ENCODE assay signal across 16 cellular contexts in genomic region chr1:197284325-197284724, GRCh38. TPM values are rescaled to one million over a fixed set of nuclear protein-coding genes. Genes with fewer than 3 reads are reported as not detected.
A peak's percentile ranks its signal among the peaks of the same experiment; 100 is the strongest.
DNase-seq lines count a peak whose midpoint lies in the region; ATAC-seq and TF ChIP-seq lines count a peak whose summit lies in the region.
"Had no signal": no experiment of that assay in that cellular context is flagged by ENCODE, and none has a peak within 500 bp of the region (broad histone marks: within the 10 kb centered on the region; RNA-seq: fewer than 3 reads in every experiment).

No MANE protein-coding gene starts in this region.

- no peak overlapping the region for H3K4me3 ChIP-seq in heart left ventricle

- TF ChIP-seq CTCF in heart left ventricle (IDR thresholded peaks at IDR 0.05): no peak

- no peak for TF ChIP-seq POLR2A in heart left ventricle (IDR thresholded peaks at IDR 0.05)

- H3K4me1 ChIP-seq in heart left ventricle: no peaks in the 10 kb centered on the region

- no peak overlapping the region for H3K27ac ChIP-seq in heart left ventricle
- H3K27ac ChIP-seq: C4-2B had no signal

- H3K27me3 ChIP-seq in heart left ventricle: no peaks in the 10 kb centered on the region
- H3K27me3 ChIP-seq: BE2C had no signal

- WGBS in heart left ventricle, 4 donors: 75 to 88% (median 82%) methylated on average over 3 of the region's 3 CpGs

- intact Hi-C loops in heart left ventricle (cut with DNase I): no loop called here

- H3K36me3 ChIP-seq in heart left ventricle: no peaks in the 10 kb centered on the region
- H3K36me3 ChIP-seq: BE2C had no signal

- ATAC-seq in SK-N-SH treated with all-trans-retinoic acid at 6 μM for 48 hours (no peak), HG03571 (IDR thresholded peaks at IDR 0.05; ENCODE audit: unreplicated experiment) (no peak), GM21825 (IDR thresholded peaks at IDR 0.05; ENCODE audit: unreplicated experiment) (no peak), heart left ventricle (no peak)

- DNase-seq in NCI-H82 treated with DMSO at 0.1 percent for 48 hours (lab: John Stamatoyannopoulos, UW; ENCODE audit: unreplicated experiment) (peak; percentile 72), kidney tubule cell (ENCODE audit: low spot score) (peak; percentile 52), amygdala (lab: John Stamatoyannopoulos, UW) (no peak), heart left ventricle (no peak)
- DNase-seq: BE2C; CD4-positive, alpha-beta memory T cell; DMS153; DMS79 treated with DMSO at 0.1 percent for 48 hours; EL; GOT3; H9 had no signal

- no peaks in the 10 kb centered on the region for H3K9me3 ChIP-seq in heart left ventricle
- H3K9me3 ChIP-seq: BE2C had no signal

TF ChIP-seq in SK-N-SH treated with all-trans-retinoic acid at 6 μM for 48 hours, 23 proteins besides CTCF, POLR2A, EP300 and RAD21:
- TF ChIP-seq ZC3H10 (CRISPR knock-in tag; IDR thresholded peaks at IDR 0.05) (peak; percentile 52; the same call in 1 of the 2 replicates), CSRNP3 (CRISPR knock-in tag; IDR thresholded peaks at IDR 0.05) (no peak), ESRRG (CRISPR knock-in tag; IDR thresholded peaks at IDR 0.05) (no peak), ISL1 (CRISPR knock-in tag; IDR thresholded peaks at IDR 0.05) (no peak), PPARA (CRISPR knock-in tag; IDR thresholded peaks at IDR 0.05; ENCODE audit: borderline replicate concordance) (no peak)
- TF ChIP-seq, protein P1, sequence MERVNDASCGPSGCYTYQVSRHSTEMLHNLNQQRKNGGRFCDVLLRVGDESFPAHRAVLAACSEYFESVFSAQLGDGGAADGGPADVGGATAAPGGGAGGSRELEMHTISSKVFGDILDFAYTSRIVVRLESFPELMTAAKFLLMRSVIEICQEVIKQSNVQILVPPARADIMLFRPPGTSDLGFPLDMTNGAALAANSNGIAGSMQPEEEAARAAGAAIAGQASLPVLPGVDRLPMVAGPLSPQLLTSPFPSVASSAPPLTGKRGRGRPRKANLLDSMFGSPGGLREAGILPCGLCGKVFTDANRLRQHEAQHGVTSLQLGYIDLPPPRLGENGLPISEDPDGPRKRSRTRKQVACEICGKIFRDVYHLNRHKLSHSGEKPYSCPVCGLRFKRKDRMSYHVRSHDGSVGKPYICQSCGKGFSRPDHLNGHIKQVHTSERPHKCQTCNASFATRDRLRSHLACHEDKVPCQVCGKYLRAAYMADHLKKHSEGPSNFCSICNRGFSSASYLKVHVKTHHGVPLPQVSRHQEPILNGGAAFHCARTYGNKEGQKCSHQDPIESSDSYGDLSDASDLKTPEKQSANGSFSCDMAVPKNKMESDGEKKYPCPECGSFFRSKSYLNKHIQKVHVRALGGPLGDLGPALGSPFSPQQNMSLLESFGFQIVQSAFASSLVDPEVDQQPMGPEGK (CRISPR knock-in tag; IDR thresholded peaks at IDR 0.05; ENCODE audit: borderline replicate concordance): no peak

RNA-seq across cellular contexts. Expression of gene CRB1, which starts 16.3 kb away (rescaled TPM):
- total RNA-seq in heart left ventricle: under 1 TPM in 7 of 9 donors, not detected in 2; 0.22 to 0.56 (median 0.42) TPM
- polyA plus RNA-seq in heart left ventricle: under 1 TPM; 0.06 to 0.08 TPM
- total RNA-seq: H9, HT-29 had no signal

Comparison
In these comparisons a context has a peak if more than half of its experiments do, and no peak if none do; other contexts are left out.
1. DNase-seq: peak in NCI-H82 treated with DMSO at 0.1 percent for 48 hours (single experiment) and kidney tubule cell (single experiment); none in amygdala (0 of 56) and heart left ventricle (0 of 5).